2 cellular contexts compared by ENCODE assay signal in genomic region chr15:50906954-50907865, GRCh38.
TF ChIP-seq lines count a peak whose summit lies in the region.

No MANE protein-coding gene starts in this region.

TF ChIP-seq in GM12878, 131 proteins besides CTCF, POLR2A, EP300 and RAD21 (continued from another document and continues in another):
- peak; percentile 77 for TF ChIP-seq CUX1 (IDR thresholded peaks at IDR 0.05; ENCODE audit: insufficient replicate concordance, low read depth, low read length)
- peak; percentile 77; the same call in 1 of the 2 replicates for TF ChIP-seq ASH2L (IDR thresholded peaks at IDR 0.05; ENCODE audit: borderline replicate concordance, low read depth)
- TF ChIP-seq PBX3 (IDR thresholded peaks at IDR 0.05; ENCODE audit: insufficient replicate concordance, low read depth, low read length) = peak; percentile 80
- TF ChIP-seq SMAD1 (IDR thresholded peaks at IDR 0.05; ENCODE audit: low read depth, partially characterized antibody) = peak; percentile 18
- peak; percentile 32; the same call in 1 of the 2 replicates for TF ChIP-seq SMARCA5 (IDR thresholded peaks at IDR 0.05)
- TF ChIP-seq NR2C2 (IDR thresholded peaks at IDR 0.05; ENCODE audit: borderline replicate concordance, control insufficient read depth, insufficient read length, low read depth) = no peak
- no peak for TF ChIP-seq SUZ12 (IDR thresholded peaks at IDR 0.05; ENCODE audit: unreplicated experiment)
- peak; percentile 45; the same call in 1 of the 2 replicates for TF ChIP-seq ZNF687 (IDR thresholded peaks at IDR 0.05)
- 0 out of 2 replicates have a peak, but pooled peaks have one; percentile 46 for TF ChIP-seq MEF2A (IDR thresholded peaks at IDR 0.05; ENCODE audit: insufficient read depth, low read depth, low read length)
- peak; percentile 88 for TF ChIP-seq IRF4 (IDR thresholded peaks at IDR 0.05; ENCODE audit: low read depth, low read length)
- TF ChIP-seq ATF7 (IDR thresholded peaks at IDR 0.05; ENCODE audit: low read depth) = peak; percentile 88
- TF ChIP-seq MXI1 (IDR thresholded peaks at IDR 0.05; ENCODE audit: low read depth, low read length) = peak; percentile 95
- TF ChIP-seq KAT2A (conservative IDR thresholded peaks at IDR 0.05; ENCODE audit: control insufficient read depth, low read depth, low read length) = no peak

TF ChIP-seq in HepG2, 621 proteins besides CTCF, POLR2A, EP300 and RAD21 (continued from another document):
- TF ChIP-seq ZNF543 (CRISPR knock-in tag; IDR thresholded peaks at IDR 0.05) = no peak
- TF ChIP-seq ZNF280D (CRISPR knock-in tag; IDR thresholded peaks at IDR 0.05) = no peak
- TF ChIP-seq ZNF20 (CRISPR knock-in tag; IDR thresholded peaks at IDR 0.05) = peak; percentile 99
- TF ChIP-seq HOXA5 (CRISPR knock-in tag; IDR thresholded peaks at IDR 0.05) = no peak
- no peak for TF ChIP-seq SRSF9 (IDR thresholded peaks at IDR 0.05; ENCODE audit: borderline replicate concordance, insufficient read depth, low read depth, low read length, poor library complexity, severe bottlenecking)
- TF ChIP-seq ZNF704 (CRISPR knock-in tag; IDR thresholded peaks at IDR 0.05; ENCODE audit: borderline replicate concordance) = 0 out of 2 replicates have a peak, but pooled peaks have one; percentile 19
- peak; percentile 40; the same call in 1 of the 2 replicates for TF ChIP-seq PAXIP1 (CRISPR knock-in tag; conservative IDR thresholded peaks at IDR 0.05)
- no peak for TF ChIP-seq PITX1 (CRISPR knock-in tag; IDR thresholded peaks at IDR 0.05)
- no peak for TF ChIP-seq NFYB (CRISPR knock-in tag; IDR thresholded peaks at IDR 0.05)
- no peak for TF ChIP-seq GATAD2A (CRISPR knock-in tag; IDR thresholded peaks at IDR 0.05)
- no peak for TF ChIP-seq KDM5B (CRISPR knock-in tag; IDR thresholded peaks at IDR 0.05; ENCODE audit: borderline replicate concordance)
- peak; percentile 52; the same call in 1 of the 2 replicates for TF ChIP-seq TFDP2 (CRISPR knock-in tag; IDR thresholded peaks at IDR 0.05)
- TF ChIP-seq MNT (IDR thresholded peaks at IDR 0.05) = peak; percentile 44; the same call in 1 of the 2 replicates
- TF ChIP-seq HNRNPUL1 (IDR thresholded peaks at IDR 0.05; ENCODE audit: low read depth, low read length) = no peak
- no peak for TF ChIP-seq PAWR (CRISPR knock-in tag; IDR thresholded peaks at IDR 0.05; ENCODE audit: borderline replicate concordance)
- TF ChIP-seq CREBL2 (CRISPR knock-in tag; IDR thresholded peaks at IDR 0.05; ENCODE audit: borderline replicate concordance) = no peak
- no peak for TF ChIP-seq WIZ (CRISPR knock-in tag; IDR thresholded peaks at IDR 0.05)
- TF ChIP-seq SIN3A (IDR thresholded peaks at IDR 0.05; ENCODE audit: borderline replicate concordance, low read depth, low read length) = peak; percentile 94
- TF ChIP-seq GZF1 (CRISPR knock-in tag; IDR thresholded peaks at IDR 0.05) = no peak
- TF ChIP-seq HIC2 (CRISPR knock-in tag; IDR thresholded peaks at IDR 0.05; ENCODE audit: low read depth) = no peak
- TF ChIP-seq MEIS2 (CRISPR knock-in tag; IDR thresholded peaks at IDR 0.05) = no peak
- peak; percentile 70; the same call in 1 of the 2 replicates for TF ChIP-seq ARID4A (CRISPR knock-in tag; IDR thresholded peaks at IDR 0.05; ENCODE audit: borderline replicate concordance)
- TF ChIP-seq TFAP4 (IDR thresholded peaks at IDR 0.05; ENCODE audit: borderline replicate concordance, low read depth) = peak; percentile 97
- TF ChIP-seq ZNF17 (CRISPR knock-in tag; IDR thresholded peaks at IDR 0.05) = no peak
- no peak for TF ChIP-seq DZIP1 (CRISPR knock-in tag; IDR thresholded peaks at IDR 0.05)
